In the genomic region with DNA sequence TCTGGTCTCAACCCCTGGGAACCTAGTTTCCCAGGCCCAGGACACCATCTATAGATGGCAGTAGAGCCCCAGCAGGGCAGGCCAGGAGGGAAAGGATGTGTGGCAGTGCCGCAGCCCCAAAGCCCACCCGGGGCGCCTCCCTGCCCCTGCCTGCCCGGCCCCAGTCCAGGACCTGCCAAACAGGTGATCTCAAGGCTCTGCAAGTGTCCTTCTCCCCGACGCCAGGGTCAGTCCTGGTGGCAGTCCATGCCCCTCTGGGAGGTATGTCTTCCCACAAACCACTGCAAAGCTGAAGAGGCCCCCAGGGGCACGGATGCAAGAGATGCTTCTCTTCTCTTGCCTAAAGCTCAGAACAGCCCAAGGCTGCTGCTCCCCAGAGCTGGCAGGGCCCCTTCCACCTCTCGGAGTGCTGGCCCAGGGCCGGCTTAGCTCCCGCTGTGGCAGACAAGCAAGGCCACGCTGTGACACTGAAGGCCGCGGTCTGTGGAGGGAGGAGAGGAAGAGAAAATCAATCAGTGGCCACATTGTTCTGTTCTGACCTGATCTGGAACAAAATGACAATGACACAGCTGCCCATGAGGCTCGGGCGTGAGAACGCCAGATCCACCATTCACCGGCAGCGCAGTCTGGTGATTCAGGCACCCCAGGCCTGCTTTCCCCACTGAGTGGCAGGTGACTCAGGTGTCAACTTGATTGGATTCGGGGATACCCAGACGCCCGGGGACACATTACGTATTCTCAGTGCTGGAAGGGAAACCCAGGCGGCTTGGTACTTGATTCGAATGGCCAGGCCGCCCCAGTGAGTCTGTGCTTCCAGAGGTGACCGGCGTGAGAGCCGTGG, we compare ENCODE assay signal across 18 cellular contexts. TPM values are rescaled to one million over a fixed set of nuclear protein-coding genes. Genes with fewer than 3 reads are reported as not detected.
DNase-seq lines count a peak whose midpoint lies in the region; TF ChIP-seq lines count a peak whose summit lies in the region.
"Had no signal": no experiment of that assay in that cellular context is flagged by ENCODE, and none has a peak within 500 bp of the region (broad histone marks: within the 10 kb centered on the region; RNA-seq: fewer than 3 reads in every experiment).

No MANE protein-coding gene starts in this region.

- H3F3A ChIP-seq in OCI-LY1 (ENCODE audit: insufficient read depth, low read length): no peaks in the 10 kb centered on the region

- TF ChIP-seq CTCF in OCI-LY1 (IDR thresholded peaks at IDR 0.05; ENCODE audit: low read length): peak; percentile 14; the same call in 1 of the 2 replicates
- peak; percentile 33 for TF ChIP-seq CTCF in choroid plexus epithelial cell (conservative IDR thresholded peaks at IDR 0.05; ENCODE audit: low read depth, low read length)
- TF ChIP-seq CTCF in osteoblast (IDR thresholded peaks at IDR 0.05; ENCODE audit: extremely low read depth, low read depth, low read length): no peak

- no peak overlapping the region for H3K27ac ChIP-seq in OCI-LY1 (ENCODE audit: low read depth, low read length, poor library complexity, severe bottlenecking)
- H3K27ac ChIP-seq in osteoblast (ENCODE audit: low read depth, low read length): no peak overlapping the region
- H3K27ac ChIP-seq: 22Rv1, colonic mucosa, KMS-11, neutrophil had no signal

- no peaks in the 10 kb centered on the region for H3K27me3 ChIP-seq in OCI-LY1 (ENCODE audit: insufficient read depth, low read length)
- H3K27me3 ChIP-seq in osteoblast (ENCODE audit: insufficient read depth, low read length): no peaks in the 10 kb centered on the region
- H3K27me3 ChIP-seq: colonic mucosa, neutrophil had no signal

- no peaks in the 10 kb centered on the region for H3K9me3 ChIP-seq in OCI-LY1 (ENCODE audit: low read length)
- no peaks in the 10 kb centered on the region for H3K9me3 ChIP-seq in osteoblast (ENCODE audit: low read depth, low read length)
- H3K9me3 ChIP-seq: colonic mucosa, neutrophil had no signal

- H3K9me2 ChIP-seq in OCI-LY1 (ENCODE audit: low read depth, low read length): no peaks in the 10 kb centered on the region

- H3K79me2 ChIP-seq in OCI-LY1 (ENCODE audit: insufficient read depth, low read length) (no peaks in the 10 kb centered on the region), osteoblast (ENCODE audit: insufficient read depth, low read length) (peaks cover 7% of the 10 kb centered on the region)

- no peak overlapping the region for H3K4me2 ChIP-seq in OCI-LY1 (ENCODE audit: low read length)
- no peak overlapping the region for H3K4me2 ChIP-seq in osteoblast (ENCODE audit: insufficient read depth, low read length)
- H3K4me2 ChIP-seq: KMS-11 had no signal

- H3K4me1 ChIP-seq in OCI-LY1 (ENCODE audit: insufficient read depth, low read length, severe bottlenecking) (no peaks in the 10 kb centered on the region), osteoblast (ENCODE audit: insufficient read depth, low read length) (peaks cover 10% of the 10 kb centered on the region)
- H3K4me1 ChIP-seq: colonic mucosa had no signal

- H3K4me3 ChIP-seq in OCI-LY1 (ENCODE audit: low read depth, low read length, poor library complexity, severe bottlenecking) (no peak overlapping the region), choroid plexus epithelial cell (ENCODE audit: low read depth, low read length) (no peak overlapping the region), osteoblast (ENCODE audit: insufficient read depth, low read length) (no peak overlapping the region)
- H3K4me3 ChIP-seq: colonic mucosa had no signal

- H4K20me1 ChIP-seq in OCI-LY1 (ENCODE audit: insufficient read depth, low read length) (no peaks in the 10 kb centered on the region), osteoblast (ENCODE audit: insufficient read depth, low read length) (peaks cover 29% of the 10 kb centered on the region)

- peak; percentile 11 for DNase-seq in DMS 273 (lab: John Stamatoyannopoulos, UW; ENCODE audit: unreplicated experiment)
- no peak for DNase-seq in DMS 273 treated with DMSO at 0.1 percent for 48 hours (lab: John Stamatoyannopoulos, UW)
- DNase-seq in choroid plexus epithelial cell (ENCODE audit: low read depth): no peak
- DNase-seq in osteoblast (ENCODE audit: insufficient read length, low spot score, missing footprints): peak; percentile 94
- no peak for DNase-seq in dedifferentiated amniotic fluid mesenchymal stem cell (ENCODE audit: extremely low spot score)
- DNase-seq in NCI-H128 (lab: John Stamatoyannopoulos, UW; ENCODE audit: unreplicated experiment): no peak
- DNase-seq in NCI-H446 (lab: John Stamatoyannopoulos, UW): no peak
- DNase-seq: colonic mucosa; EL; midbrain; NCI-H146; NCI-H510A; stimulated activated CD4-positive, alpha-beta T cell treated with anti-CD3 and anti-CD28 coated beads, Interleukin-4, amount 100 ng/mL, for 24 hours; T-cell had no signal

- no peaks in the 10 kb centered on the region for H3K36me3 ChIP-seq in OCI-LY1 (ENCODE audit: insufficient read depth, low read length)
- no peaks in the 10 kb centered on the region for H3K36me3 ChIP-seq in osteoblast (ENCODE audit: insufficient read depth, low read length)
- H3K36me3 ChIP-seq: colonic mucosa, neutrophil had no signal

- H2AFZ ChIP-seq in OCI-LY1 (ENCODE audit: low read length) (no peak overlapping the region), osteoblast (ENCODE audit: low read length) (no peak overlapping the region)

- H3K9ac ChIP-seq in OCI-LY1 (ENCODE audit: low read length): no peak overlapping the region
- H3K9ac ChIP-seq: KMS-11 had no signal

RNA-seq across cellular contexts. Expression of gene KLHL25, which starts 34.0 kb away (rescaled TPM):
- 3.8 and 4.3 TPM in 2 replicates for total RNA-seq in osteoblast

Comparison
In these comparisons a context has a peak if more than half of its experiments do, and no peak if none do; other contexts are left out.
1. DNase-seq: peak in DMS 273 (single experiment) and osteoblast (single experiment); none in DMS 273 treated with DMSO at 0.1 percent for 48 hours (single experiment), choroid plexus epithelial cell (single experiment), dedifferentiated amniotic fluid mesenchymal stem cell (single experiment), NCI-H128 (single experiment) and NCI-H446 (0 of 2).